In the genomic region with DNA sequence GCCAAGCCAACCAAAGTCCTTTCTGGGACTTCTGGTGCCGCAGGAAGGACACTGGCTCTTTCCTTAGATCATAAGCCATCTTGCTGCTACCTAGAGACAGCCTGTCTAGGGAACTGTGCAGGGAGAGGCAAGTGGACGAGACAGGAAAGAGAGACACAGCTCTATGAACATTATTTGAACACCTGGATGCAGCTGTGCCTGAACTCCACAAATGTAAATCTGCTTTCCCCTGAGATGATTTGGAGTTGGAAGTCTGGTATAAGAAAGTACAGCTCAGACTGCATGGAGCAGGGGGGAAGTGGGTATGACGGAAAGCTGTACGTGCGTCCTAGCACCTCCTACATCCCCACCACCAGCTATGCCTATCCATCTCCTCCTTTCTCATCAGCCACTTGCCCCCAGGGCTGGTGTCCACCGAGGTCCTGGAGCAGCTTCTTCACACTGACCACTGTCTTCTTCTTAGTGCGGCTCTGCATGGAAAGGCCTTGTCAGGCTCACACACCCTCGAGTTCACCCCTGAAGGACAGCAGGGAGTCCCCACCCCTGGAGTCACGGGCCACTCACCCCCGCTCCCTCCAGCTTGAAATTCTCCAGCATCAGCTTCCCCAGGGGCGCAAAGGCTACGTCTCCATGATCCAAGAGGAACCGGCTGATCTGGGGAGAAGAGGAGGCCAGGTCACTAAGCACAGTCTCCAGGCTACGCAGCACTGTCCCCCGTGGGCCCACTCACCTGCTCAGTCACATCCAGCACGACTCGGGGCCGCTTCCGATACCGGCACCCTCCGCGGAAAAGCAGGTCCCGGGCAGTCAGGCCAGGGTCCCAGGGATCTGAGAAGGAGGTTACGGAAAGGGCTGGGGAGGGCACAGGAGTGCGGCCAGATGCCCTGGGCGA, we compare ENCODE assay signal across 22 cellular contexts. TPM values are rescaled to one million over a fixed set of nuclear protein-coding genes. Genes with fewer than 3 reads are reported as not detected.
DNase-seq lines count a peak whose midpoint lies in the region; ATAC-seq and TF ChIP-seq lines count a peak whose summit lies in the region.
"Had no signal": no experiment of that assay in that cellular context is flagged by ENCODE, and none has a peak within 500 bp of the region (broad histone marks: within the 10 kb centered on the region; RNA-seq: fewer than 3 reads in every experiment).

No MANE protein-coding gene starts in this region.

- POLR2A ChIA-PET in activated CD4-positive, alpha-beta T cell treated with anti-CD3 and anti-CD28 coated beads, Interleukin-2, amount 10 ng/mL, durations not matched to agents 7 days and 5 days (lab: Charles Lee), result no interaction called here
- POLR2A ChIA-PET in activated CD4-positive, alpha-beta T cell treated with anti-CD3 and anti-CD28 coated beads for 36 hours (lab: Charles Lee), result no interaction called here
- POLR2A ChIA-PET in RWPE1 (lab: Yijun Ruan, JAX; ENCODE audit: low non-redundant PET), result no interaction called here

- peaks cover 40% of the 10 kb centered on the region for H3K4me1 ChIP-seq in lower lobe of right lung
- H3K4me1 ChIP-seq: BE2C had no signal

- no peaks in the 10 kb centered on the region for H3K9me3 Mint-ChIP-seq in activated CD4-positive, alpha-beta T cell treated with anti-CD3 and anti-CD28 coated beads, Interleukin-2, amount 10 ng/mL, durations not matched to agents 7 days and 5 days
- no peaks in the 10 kb centered on the region for H3K9me3 Mint-ChIP-seq in activated CD4-positive, alpha-beta T cell treated with anti-CD3 and anti-CD28 coated beads for 36 hours (ENCODE audit: low read depth)
- H3K9me3 Mint-ChIP-seq in type B pancreatic cell, result no peaks in the 10 kb centered on the region
- H3K9me3 Mint-ChIP-seq: CD8-positive, alpha-beta memory T cell had no signal

- H3K36me3 ChIP-seq in lower lobe of right lung, result peaks cover 59% of the 10 kb centered on the region

- no peak for ATAC-seq in activated CD4-positive, alpha-beta T cell treated with anti-CD3 and anti-CD28 coated beads for 36 hours
- ATAC-seq in T-helper 17 cell (no peak), lower lobe of right lung (no peak)
- ATAC-seq: PC-3 had no signal

- intact Hi-C loops in activated CD4-positive, alpha-beta T cell treated with anti-CD3 and anti-CD28 coated beads for 36 hours (cut with DNase I, micrococcal nuclease), result no loop called here
- intact Hi-C loops in lower lobe of right lung (cut with DNase I), result no loop called here

- DNase-seq in activated CD4-positive, alpha-beta T cell treated with anti-CD3 and anti-CD28 coated beads, Interleukin-2, amount 10 ng/mL, durations not matched to agents 7 days and 5 days, result no peak
- no peak for DNase-seq in activated CD4-positive, alpha-beta T cell treated with anti-CD3 and anti-CD28 coated beads for 36 hours
- no peak for DNase-seq in T-helper 17 cell
- no peak for DNase-seq in lower lobe of right lung
- DNase-seq in type B pancreatic cell (ENCODE audit: extremely low spot score, unreplicated experiment), result no peak
- no peak for DNase-seq in activated effector memory CD4-positive, alpha-beta T cell treated with Interleukin-2 at 50 U/mL for 16 hours
- DNase-seq in RWPE1 (ENCODE audit: low spot score), result no peak
- no peak for DNase-seq in NAMALWA (ENCODE audit: low spot score)
- DNase-seq: BE2C; CD8-positive, alpha-beta memory T cell; DMS79 treated with DMSO at 0.1 percent for 48 hours; HCEC 1CT; KBM-7; NCI-H1048; NCI-H1436 treated with DMSO at 0.1 percent for 48 hours; NCI-H2029 treated with DMSO at 0.1 percent for 48 hours; NCI-H2171 treated with DMSO at 0.1 percent for 48 hours; NCI-H510A; PC-3 had no signal

- TF ChIP-seq CTCF in lower lobe of right lung (IDR thresholded peaks at IDR 0.05) (no peak), type B pancreatic cell (conservative IDR thresholded peaks at IDR 0.05) (no peak), RWPE1 (conservative IDR thresholded peaks at IDR 0.05; ENCODE audit: low read depth) (no peak)

- H3K27ac Mint-ChIP-seq in activated CD4-positive, alpha-beta T cell treated with anti-CD3 and anti-CD28 coated beads, Interleukin-2, amount 10 ng/mL, durations not matched to agents 7 days and 5 days, result peak overlapping the region; percentile 46
- H3K27ac Mint-ChIP-seq in activated CD4-positive, alpha-beta T cell treated with anti-CD3 and anti-CD28 coated beads for 36 hours, result no peak overlapping the region
- peak overlapping the region; percentile 24 for H3K27ac Mint-ChIP-seq in T-helper 17 cell
- no peak overlapping the region for H3K27ac Mint-ChIP-seq in type B pancreatic cell

- no peak overlapping the region for H3K4me3 Mint-ChIP-seq in activated CD4-positive, alpha-beta T cell treated with anti-CD3 and anti-CD28 coated beads, Interleukin-2, amount 10 ng/mL, durations not matched to agents 7 days and 5 days
- no peak overlapping the region for H3K4me3 Mint-ChIP-seq in activated CD4-positive, alpha-beta T cell treated with anti-CD3 and anti-CD28 coated beads for 36 hours
- H3K4me3 Mint-ChIP-seq in T-helper 17 cell, result no peak overlapping the region
- H3K4me3 Mint-ChIP-seq in type B pancreatic cell, result peak overlapping the region; percentile 60

- H3K4me3 ChIP-seq in lower lobe of right lung, result no peak overlapping the region

- peaks cover 22% of the 10 kb centered on the region for H3K4me1 Mint-ChIP-seq in activated CD4-positive, alpha-beta T cell treated with anti-CD3 and anti-CD28 coated beads, Interleukin-2, amount 10 ng/mL, durations not matched to agents 7 days and 5 days
- H3K4me1 Mint-ChIP-seq in activated CD4-positive, alpha-beta T cell treated with anti-CD3 and anti-CD28 coated beads for 36 hours, result peaks cover 24% of the 10 kb centered on the region
- H3K4me1 Mint-ChIP-seq in T-helper 17 cell (peaks cover 10% of the 10 kb centered on the region), type B pancreatic cell (ENCODE audit: unreplicated experiment) (peaks cover 12% of the 10 kb centered on the region)

- no peaks in the 10 kb centered on the region for H3K27me3 Mint-ChIP-seq in activated CD4-positive, alpha-beta T cell treated with anti-CD3 and anti-CD28 coated beads, Interleukin-2, amount 10 ng/mL, durations not matched to agents 7 days and 5 days
- no peaks in the 10 kb centered on the region for H3K27me3 Mint-ChIP-seq in activated CD4-positive, alpha-beta T cell treated with anti-CD3 and anti-CD28 coated beads for 36 hours
- no peaks in the 10 kb centered on the region for H3K27me3 Mint-ChIP-seq in T-helper 17 cell
- H3K27me3 Mint-ChIP-seq in type B pancreatic cell, result no peaks in the 10 kb centered on the region
- H3K27me3 Mint-ChIP-seq: CD8-positive, alpha-beta memory T cell had no signal

- H3K27ac ChIP-seq in lower lobe of right lung (peak overlapping the region; percentile 85), RWPE1 (no peak overlapping the region)
- H3K27ac ChIP-seq: 22Rv1 had no signal

- no peaks in the 10 kb centered on the region for H3K27me3 ChIP-seq in lower lobe of right lung (ENCODE audit: low read depth)
- H3K27me3 ChIP-seq: BE2C had no signal

- H3K9me3 ChIP-seq in T-helper 17 cell (ENCODE audit: control insufficient read depth, low read length, poor library complexity, severe bottlenecking) (no peaks in the 10 kb centered on the region), lower lobe of right lung (no peaks in the 10 kb centered on the region)
- H3K9me3 ChIP-seq: BE2C had no signal

- CTCF ChIA-PET in activated CD4-positive, alpha-beta T cell treated with anti-CD3 and anti-CD28 coated beads, Interleukin-2, amount 10 ng/mL, durations not matched to agents 7 days and 5 days (lab: Charles Lee), result interaction anchor here (0.8 to 1.7 kb wide), 2 partner anchors 66 to 98 kb away, joined by 4 read pairs; a partner anchor contains a TSS
- CTCF ChIA-PET in activated CD4-positive, alpha-beta T cell treated with anti-CD3 and anti-CD28 coated beads for 36 hours (lab: Charles Lee), result interaction anchor here (1.1 kb wide), 1 partner anchor 13 kb away, joined by 3 read pairs; no protein-coding TSS in a partner anchor
- CTCF ChIA-PET in RWPE1 (lab: Yijun Ruan, JAX), result interaction anchor here (0.6 to 1.5 kb wide), 4 partner anchors 13 to 434 kb away, joined by 3 to 6 read pairs (median 3); no protein-coding TSS in a partner anchor

- H3K36me3 Mint-ChIP-seq in activated CD4-positive, alpha-beta T cell treated with anti-CD3 and anti-CD28 coated beads, Interleukin-2, amount 10 ng/mL, durations not matched to agents 7 days and 5 days (ENCODE audit: low read depth), result peaks cover 14% of the 10 kb centered on the region
- peaks cover 29% of the 10 kb centered on the region for H3K36me3 Mint-ChIP-seq in activated CD4-positive, alpha-beta T cell treated with anti-CD3 and anti-CD28 coated beads for 36 hours (ENCODE audit: low read depth)
- H3K36me3 Mint-ChIP-seq in T-helper 17 cell (ENCODE audit: low read depth) (peaks cover 4% of the 10 kb centered on the region), type B pancreatic cell (peaks cover 5% of the 10 kb centered on the region)

RNA-seq across cellular contexts. Expression of a gene that starts 3.9 kb away (rescaled TPM):
- total RNA-seq in activated CD4-positive, alpha-beta T cell treated with anti-CD3 and anti-CD28 coated beads, Interleukin-2, amount 10 ng/mL, durations not matched to agents 7 days and 5 days, result 10 to 100 TPM; 52.1 to 60.8 TPM
- total RNA-seq in activated CD4-positive, alpha-beta T cell treated with anti-CD3 and anti-CD28 coated beads for 36 hours, result 10 to 100 TPM; 44.4 to 45.7 TPM
- 10 to 100 TPM; 61.8 to 84.5 TPM for total RNA-seq in T-helper 17 cell
- 60.6 TPM for total RNA-seq in lower lobe of right lung
- total RNA-seq in type B pancreatic cell (ENCODE audit: low replicate concordance), result 66.9 and 83.7 TPM in 2 replicates

RNA-seq across cellular contexts. Expression of a gene that starts 8.0 kb away (rescaled TPM):
- not detected for total RNA-seq in activated CD4-positive, alpha-beta T cell treated with anti-CD3 and anti-CD28 coated beads, Interleukin-2, amount 10 ng/mL, durations not matched to agents 7 days and 5 days
- total RNA-seq in activated CD4-positive, alpha-beta T cell treated with anti-CD3 and anti-CD28 coated beads for 36 hours, result under 1 TPM; 0.16 to 0.18 TPM
- total RNA-seq in T-helper 17 cell (not detected), lower lobe of right lung (not detected), type B pancreatic cell (ENCODE audit: low replicate concordance) (not detected in 2 replicates)
- total RNA-seq: G401, M059J, PC-3 had no signal

RNA-seq across cellular contexts. Expression of a gene that starts 37.8 kb away (rescaled TPM):
- under 1 TPM in 1 of 2 experiments, not detected in 1; 0.25 TPM for total RNA-seq in activated CD4-positive, alpha-beta T cell treated with anti-CD3 and anti-CD28 coated beads, Interleukin-2, amount 10 ng/mL, durations not matched to agents 7 days and 5 days
- total RNA-seq in activated CD4-positive, alpha-beta T cell treated with anti-CD3 and anti-CD28 coated beads for 36 hours, result under 1 TPM in 1 of 2 experiments, not detected in 1; 0.39 TPM
- not detected for total RNA-seq in T-helper 17 cell
- total RNA-seq in lower lobe of right lung, result 18.8 TPM
- total RNA-seq in type B pancreatic cell (ENCODE audit: low replicate concordance), result 0.67 and 3.2 TPM in 2 replicates
- total RNA-seq: G401, M059J, PC-3 had no signal

RNA-seq across cellular contexts. Expression of a gene that starts 37.9 kb away (rescaled TPM):
- 10 to 100 TPM in 1 of 2 experiments, 1 to 10 TPM in 1; 8.8 to 10.6 TPM for total RNA-seq in activated CD4-positive, alpha-beta T cell treated with anti-CD3 and anti-CD28 coated beads, Interleukin-2, amount 10 ng/mL, durations not matched to agents 7 days and 5 days
- 10 to 100 TPM in 1 of 2 experiments, 1 to 10 TPM in 1; 7.4 to 11.4 TPM for total RNA-seq in activated CD4-positive, alpha-beta T cell treated with anti-CD3 and anti-CD28 coated beads for 36 hours
- total RNA-seq in T-helper 17 cell, result 10 to 100 TPM; 11.9 to 12.6 TPM
- total RNA-seq in lower lobe of right lung, result 22.5 TPM
- 22.9 and 36.4 TPM in 2 replicates for total RNA-seq in type B pancreatic cell (ENCODE audit: low replicate concordance)

RNA-seq across cellular contexts. Expression of a gene that starts 56.9 kb away (rescaled TPM):
- not detected for total RNA-seq in activated CD4-positive, alpha-beta T cell treated with anti-CD3 and anti-CD28 coated beads, Interleukin-2, amount 10 ng/mL, durations not matched to agents 7 days and 5 days
- total RNA-seq in activated CD4-positive, alpha-beta T cell treated with anti-CD3 and anti-CD28 coated beads for 36 hours, result not detected
- total RNA-seq in T-helper 17 cell (not detected), lower lobe of right lung (not detected), type B pancreatic cell (ENCODE audit: low replicate concordance) (0.12 and 0.17 TPM in 2 replicates)
- total RNA-seq: CD8-positive, alpha-beta memory T cell; G401; M059J had no signal

Comparison
In these comparisons a context has a peak if more than half of its experiments do, and no peak if none do; other contexts are left out.
1. H3K27ac Mint-ChIP-seq: peak in activated CD4-positive, alpha-beta T cell treated with anti-CD3 and anti-CD28 coated beads, Interleukin-2, amount 10 ng/mL, durations not matched to agents 7 days and 5 days (single experiment) and T-helper 17 cell (single experiment); none in activated CD4-positive, alpha-beta T cell treated with anti-CD3 and anti-CD28 coated beads for 36 hours (single experiment) and type B pancreatic cell (single experiment).